In the genomic region with DNA sequence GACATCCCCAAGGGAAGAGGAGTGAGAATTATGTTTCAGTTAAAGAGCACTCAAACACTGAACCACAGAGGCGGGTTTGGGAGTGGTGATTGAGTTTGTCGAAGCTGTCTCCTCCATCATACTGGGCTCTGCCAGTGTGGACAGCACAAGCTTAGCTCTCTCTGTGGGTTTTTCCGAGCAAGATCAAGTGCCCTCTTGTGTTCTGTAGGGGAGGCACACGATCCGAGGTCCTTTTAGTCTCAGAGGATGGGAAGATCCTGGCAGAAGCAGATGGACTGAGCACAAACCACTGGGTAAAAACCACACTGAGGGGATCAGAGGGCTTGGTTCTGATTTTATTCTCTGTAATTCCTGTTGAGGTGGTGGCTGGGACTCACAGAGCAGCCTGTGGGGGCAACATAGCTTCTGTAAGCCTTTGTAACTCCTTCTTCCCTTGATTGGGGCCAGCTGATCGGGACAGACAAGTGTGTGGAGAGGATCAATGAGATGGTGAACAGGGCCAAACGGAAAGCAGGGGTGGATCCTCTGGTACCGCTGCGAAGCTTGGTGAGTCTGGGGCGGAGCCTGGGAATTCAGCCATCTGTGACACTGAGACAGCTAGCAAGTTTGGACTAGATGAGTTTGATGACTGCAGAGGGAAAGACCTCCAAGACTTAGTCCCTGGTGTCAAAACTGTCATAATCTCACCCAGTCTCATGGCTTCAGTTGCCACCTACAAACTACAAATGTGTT, we compare ENCODE assay signal across 8 cellular contexts. TPM values are rescaled to one million over a fixed set of nuclear protein-coding genes. Genes with fewer than 3 reads are reported as not detected.
DNase-seq lines count a peak whose midpoint lies in the region; ATAC-seq and TF ChIP-seq lines count a peak whose summit lies in the region.

No MANE protein-coding gene starts in this region.

- TF ChIP-seq EP300 in upper lobe of left lung (IDR thresholded peaks at IDR 0.05) = no peak

- H3K36me3 Mint-ChIP-seq in central memory CD8-positive, alpha-beta T cell (ENCODE audit: insufficient read depth) = peaks cover 35% of the 10 kb centered on the region
- peaks cover 11 to 25% (median 18%) of the 10 kb centered on the region in 5 donors for H3K36me3 Mint-ChIP-seq in naive thymus-derived CD4-positive, alpha-beta T cell

- H3K4me3 ChIP-seq in left ventricle myocardium inferior = peak overlapping the region; percentile 87
- no peak overlapping the region for H3K4me3 ChIP-seq in naive thymus-derived CD4-positive, alpha-beta T cell (ENCODE audit: low read length)
- peak overlapping the region in 1 of 4 donors; percentile 91 for H3K4me3 ChIP-seq in upper lobe of left lung

- H3K4me3 Mint-ChIP-seq in central memory CD8-positive, alpha-beta T cell = peak overlapping the region; percentile 91
- H3K4me3 Mint-ChIP-seq in naive thymus-derived CD4-positive, alpha-beta T cell = peak overlapping the region; percentile 88 to 100 (median 98)

- H3K36me3 ChIP-seq in left ventricle myocardium inferior (peaks cover 29% of the 10 kb centered on the region), upper lobe of left lung (peaks cover 0 to 36% (median 20%) of the 10 kb centered on the region in 4 donors)
- H3K36me3 ChIP-seq in naive thymus-derived CD4-positive, alpha-beta T cell (ENCODE audit: control insufficient read depth in 2 of 3, insufficient read depth in 3 of 3, low read length in 3 of 3) = peaks cover 0 to 29% (median 5%) of the 10 kb centered on the region in 3 experiments

- POLR2A ChIA-PET in naive thymus-derived CD4-positive, alpha-beta T cell (lab: Charles Lee) = interaction anchor here (0.9 to 7.7 kb wide), 6 partner anchors 9 to 156 kb away, joined by 4 to 114 read pairs (median 14); partner anchors contain the start of genes MCEE, MPHOSPH10 and PAIP2B

- WGBS in upper lobe of left lung, 2 donors = 64 to 70% methylated on average over 8 to 10 of the region's 10 CpGs

- CTCF ChIA-PET in naive thymus-derived CD4-positive, alpha-beta T cell (lab: Charles Lee) = interaction anchor here (0.6 to 1.6 kb wide), 4 partner anchors 11 to 69 kb away, joined by 3 to 7 read pairs (median 4); partner anchors contain the start of genes MCEE and MPHOSPH10

- peaks cover 56% of the 10 kb centered on the region for H3K4me1 ChIP-seq in left ventricle myocardium inferior
- peaks cover 39 to 57% of the 10 kb centered on the region in 2 donors for H3K4me1 ChIP-seq in naive thymus-derived CD4-positive, alpha-beta T cell (ENCODE audit: control insufficient read depth in 2 of 2, insufficient read depth in 2 of 2, low read length in 2 of 2)
- peaks cover 34 to 54% (median 46%) of the 10 kb centered on the region in 4 donors for H3K4me1 ChIP-seq in upper lobe of left lung

- no peaks in the 10 kb centered on the region for H3K9me3 Mint-ChIP-seq in central memory CD8-positive, alpha-beta T cell
- H3K9me3 Mint-ChIP-seq in naive thymus-derived CD4-positive, alpha-beta T cell = peaks cover 0 to 7% (median 0%) of the 10 kb centered on the region in 11 donors

- H3K27ac ChIP-seq in left ventricle myocardium inferior (replicated peaks) = no peak overlapping the region
- peak overlapping the region; percentile 96 for H3K27ac ChIP-seq in naive thymus-derived CD4-positive, alpha-beta T cell (ENCODE audit: low read depth, low read length)
- H3K27ac ChIP-seq in upper lobe of left lung = peak overlapping the region in 1 of 4 donors; percentile 99

- intact Hi-C loops in left ventricle myocardium inferior (cut with micrococcal nuclease) = no loop called here
- intact Hi-C loops in Right ventricle myocardium superior (cut with DNase I) = no loop called here
- intact Hi-C loops in naive thymus-derived CD4-positive, alpha-beta T cell (cut with micrococcal nuclease) = loop anchor here in 1 of 2 donors (10.0 kb wide), 1 partner anchor 46 kb away; no protein-coding TSS in a partner anchor

- H3K9me3 ChIP-seq in left ventricle myocardium inferior (replicated peaks) (no peaks in the 10 kb centered on the region), upper lobe of left lung (no peaks in the 10 kb centered on the region)
- H3K9me3 ChIP-seq in naive thymus-derived CD4-positive, alpha-beta T cell (ENCODE audit: control insufficient read depth in 2 of 3, low read length in 3 of 3) = no peaks in the 10 kb centered on the region

- H3K27ac Mint-ChIP-seq in central memory CD8-positive, alpha-beta T cell (ENCODE audit: low read depth) = peak overlapping the region; percentile 92
- peak overlapping the region; percentile 86 to 100 (median 99) for H3K27ac Mint-ChIP-seq in naive thymus-derived CD4-positive, alpha-beta T cell

- H3K4me1 Mint-ChIP-seq in central memory CD8-positive, alpha-beta T cell = peaks cover 66% of the 10 kb centered on the region
- peaks cover 47 to 79% (median 67%) of the 10 kb centered on the region in 7 donors for H3K4me1 Mint-ChIP-seq in naive thymus-derived CD4-positive, alpha-beta T cell

- TF ChIP-seq CTCF in left ventricle myocardium inferior (IDR thresholded peaks at IDR 0.05; ENCODE audit: borderline replicate concordance) (peak; percentile 14), upper lobe of left lung (IDR thresholded peaks at IDR 0.05) (peak in 1 of 6 experiments; percentile 8)

- no peaks in the 10 kb centered on the region for H3K27me3 Mint-ChIP-seq in central memory CD8-positive, alpha-beta T cell
- H3K27me3 Mint-ChIP-seq in naive thymus-derived CD4-positive, alpha-beta T cell = peaks cover 0 to 3% (median 0%) of the 10 kb centered on the region in 5 donors

- TF ChIP-seq POLR2A in upper lobe of left lung (IDR thresholded peaks at IDR 0.05) = no peak

- ATAC-seq in Right ventricle myocardium superior (ENCODE audit: poor library complexity) (no peak), HG02938 (IDR thresholded peaks at IDR 0.05; ENCODE audit: unreplicated experiment) (no peak), HG02571 (IDR thresholded peaks at IDR 0.05; ENCODE audit: unreplicated experiment) (no peak), upper lobe of left lung (ENCODE audit: low FRiP score in 2 of 2) (no peak)
- ATAC-seq in central memory CD8-positive, alpha-beta T cell (replicated peaks; ENCODE audit: extremely low read depth, poor library complexity, severe bottlenecking) = no peak
- ATAC-seq in naive thymus-derived CD4-positive, alpha-beta T cell = no peak

- H3K27me3 ChIP-seq in left ventricle myocardium inferior (ENCODE audit: low read depth) = no peaks in the 10 kb centered on the region
- H3K27me3 ChIP-seq in naive thymus-derived CD4-positive, alpha-beta T cell (ENCODE audit: control insufficient read depth in 2 of 2, insufficient read depth in 2 of 2, low read length in 2 of 2) = no peaks in the 10 kb centered on the region
- no peaks in the 10 kb centered on the region for H3K27me3 ChIP-seq in upper lobe of left lung

- DNase-seq in left ventricle myocardium inferior = no peak
- DNase-seq in Right ventricle myocardium superior = no peak
- DNase-seq in NCI-H460 (ENCODE audit: extremely low read depth, low read depth) = peak; percentile 17
- no peak for DNase-seq in central memory CD8-positive, alpha-beta T cell (ENCODE audit: low spot score in 2 of 2)
- DNase-seq in naive thymus-derived CD4-positive, alpha-beta T cell = no peak
- no peak for DNase-seq in upper lobe of left lung

RNA-seq across cellular contexts. Expression of gene NAGK, which starts 2.0 kb away (rescaled TPM):
- total RNA-seq in left ventricle myocardium inferior (46.7 TPM), Right ventricle myocardium superior (45.1 TPM), upper lobe of left lung (100 to 1,000 TPM in 4 of 6 donors, 10 to 100 TPM in 2; 51.4 to 157 (median 139) TPM)
- 15.4 and 19.5 TPM in 2 replicates for total RNA-seq in NCI-H460 (2014; rRNA removed; shearing (Covaris generic))
- 24.8 and 35.0 TPM in 2 replicates for polyA plus RNA-seq in NCI-H460 (2014; cell fraction: nucleus; rRNA removed)
- 100 to 1,000 TPM in 4 of 5 experiments, 10 to 100 TPM in 1; 92.4 to 169 (median 127) TPM for total RNA-seq in naive thymus-derived CD4-positive, alpha-beta T cell
- polyA plus RNA-seq in naive thymus-derived CD4-positive, alpha-beta T cell = 10 to 100 TPM; 44.8 to 69.3 TPM

RNA-seq across cellular contexts. Expression of gene MCEE, which starts 59.6 kb away (rescaled TPM):
- 39.7 TPM for total RNA-seq in left ventricle myocardium inferior
- total RNA-seq in Right ventricle myocardium superior = 38.3 TPM
- 14.2 and 15.4 TPM in 2 replicates for total RNA-seq in NCI-H460 (2014; rRNA removed; shearing (Covaris generic))
- polyA plus RNA-seq in NCI-H460 (2014; cell fraction: nucleus; rRNA removed) = 24.2 and 27.8 TPM in 2 replicates
- 10 to 100 TPM; 11.6 to 27.9 (median 16.4) TPM for total RNA-seq in naive thymus-derived CD4-positive, alpha-beta T cell
- 10 to 100 TPM; 18.9 to 38.0 TPM for polyA plus RNA-seq in naive thymus-derived CD4-positive, alpha-beta T cell
- total RNA-seq in upper lobe of left lung = 10 to 100 TPM in 4 of 6 donors, 1 to 10 TPM in 2; 6.8 to 37.7 (median 18.6) TPM

RNA-seq across cellular contexts. Expression of gene MPHOSPH10, which starts 60.0 kb away (rescaled TPM):
- total RNA-seq in left ventricle myocardium inferior = 20.7 TPM
- total RNA-seq in Right ventricle myocardium superior = 21.0 TPM
- total RNA-seq in NCI-H460 (2014; rRNA removed; shearing (Covaris generic)) = 29.9 and 35.4 TPM in 2 replicates
- 28.8 and 33.2 TPM in 2 replicates for polyA plus RNA-seq in NCI-H460 (2014; cell fraction: nucleus; rRNA removed)
- 10 to 100 TPM; 28.2 to 58.9 (median 43.8) TPM for total RNA-seq in naive thymus-derived CD4-positive, alpha-beta T cell
- polyA plus RNA-seq in naive thymus-derived CD4-positive, alpha-beta T cell = 10 to 100 TPM; 24.4 to 34.5 TPM
- total RNA-seq in upper lobe of left lung = 10 to 100 TPM; 11.7 to 35.6 (median 25.8) TPM
